Comparison of ENCODE assay signal across 9 cellular contexts in genomic region chr5:132737982-132738770, GRCh38. TPM values are rescaled to one million over a fixed set of nuclear protein-coding genes. Genes with fewer than 3 reads are reported as not detected.
DNase-seq lines count a peak whose midpoint lies in the region; ATAC-seq, FAIRE-seq and TF ChIP-seq lines count a peak whose summit lies in the region.
"Had no signal": no experiment of that assay in that cellular context is flagged by ENCODE, and none has a peak within 500 bp of the region (broad histone marks: within the 10 kb centered on the region; RNA-seq: fewer than 3 reads in every experiment).

No MANE protein-coding gene starts in this region.

- H3K4me3 ChIP-seq in keratinocyte (ENCODE audit: control insufficient read depth in 2 of 3, extremely low read depth in 1 of 3, insufficient read depth in 2 of 3, low read depth in 1 of 3, low read length in 3 of 3) (peak overlapping the region in 2 of 3 experiments; percentile 69 to 71), thyroid gland (replicated peaks in 1 of 3) (no peak overlapping the region)

- H3K36me3 Mint-ChIP-seq in activated naive CD4-positive, alpha-beta T cell treated with anti-CD3 and anti-CD28 coated beads for 36 hours (ENCODE audit: low read depth) = no peaks in the 10 kb centered on the region
- peaks cover 0 to 4% of the 10 kb centered on the region in 2 donors for H3K36me3 Mint-ChIP-seq in activated naive CD4-positive, alpha-beta T cell treated with anti-CD3 and anti-CD28 coated beads, Interleukin-2, amount 50 U/mL, for 72 hours
- no peaks in the 10 kb centered on the region for H3K36me3 Mint-ChIP-seq in activated CD4-positive, alpha-beta memory T cell treated with anti-CD3 and anti-CD28 coated beads, Interleukin-2, amount 10 ng/mL, durations not matched to agents 7 days and 5 days (ENCODE audit: low read depth)

- H4K20me1 ChIP-seq in keratinocyte (ENCODE audit: control insufficient read depth, extremely low read depth, insufficient read depth, low read length) = no peaks in the 10 kb centered on the region

- intact Hi-C loops in activated naive CD4-positive, alpha-beta T cell treated with anti-CD3 and anti-CD28 coated beads for 36 hours (cut with micrococcal nuclease) = loop anchor here (1.0 to 5.0 kb wide), 12 partner anchors 9 to 441 kb away; partner anchors contain the start of genes CCNI2, GDF9, HSPA4 and RAD50
- intact Hi-C loops in thyroid gland (cut with DNase I) = no loop called here

- ATAC-seq in activated naive CD4-positive, alpha-beta T cell treated with anti-CD3 and anti-CD28 coated beads, Interleukin-2, amount 50 U/mL, for 72 hours = no peak

- WGBS in thyroid gland, 2 donors = 57% methylated on average over 10 of the region's 10 CpGs

- H3K4me1 Mint-ChIP-seq in activated naive CD4-positive, alpha-beta T cell treated with anti-CD3 and anti-CD28 coated beads for 36 hours (ENCODE audit: low read depth) = peaks cover 27% of the 10 kb centered on the region
- H3K4me1 Mint-ChIP-seq in activated CD4-positive, alpha-beta memory T cell treated with anti-CD3 and anti-CD28 coated beads, Interleukin-2, amount 10 ng/mL, durations not matched to agents 7 days and 5 days = peaks cover 43% of the 10 kb centered on the region

- no peaks in the 10 kb centered on the region for H3K9me1 ChIP-seq in keratinocyte (ENCODE audit: control insufficient read depth, extremely low read depth, insufficient read depth, low read length)

- TF ChIP-seq CTCF in keratinocyte (optimal IDR thresholded peaks at IDR 0.05 in 1 of 3, IDR thresholded peaks at IDR 0.05 in 1 of 3, conservative IDR thresholded peaks at IDR 0.05 in 1 of 3; ENCODE audit: extremely low read depth in 1 of 3, insufficient read depth in 2 of 3, low read length in 3 of 3) (no peak), thyroid gland (IDR thresholded peaks at IDR 0.05) (no peak), D721Med (IDR thresholded peaks at IDR 0.05; ENCODE audit: insufficient read depth, missing control alignments) (no peak)

- peak overlapping the region; percentile 92 for H2AFZ ChIP-seq in keratinocyte (ENCODE audit: control insufficient read depth, low read length)

- peak overlapping the region; percentile 75 for H3K9ac ChIP-seq in keratinocyte (ENCODE audit: control insufficient read depth, extremely low read depth, insufficient read depth, low read length)

- TF ChIP-seq POLR2A in thyroid gland (IDR thresholded peaks at IDR 0.05) = no peak

- H3K27ac Mint-ChIP-seq in activated naive CD4-positive, alpha-beta T cell treated with anti-CD3 and anti-CD28 coated beads for 36 hours = no peak overlapping the region
- H3K27ac Mint-ChIP-seq in activated naive CD4-positive, alpha-beta T cell treated with anti-CD3 and anti-CD28 coated beads, Interleukin-2, amount 50 U/mL, for 72 hours = peak overlapping the region in 1 of 2 donors; percentile 91
- H3K27ac Mint-ChIP-seq in activated CD4-positive, alpha-beta memory T cell treated with anti-CD3 and anti-CD28 coated beads, Interleukin-2, amount 10 ng/mL, durations not matched to agents 7 days and 5 days = peak overlapping the region; percentile 74

- peak overlapping the region; percentile 84 for H3K4me3 Mint-ChIP-seq in activated naive CD4-positive, alpha-beta T cell treated with anti-CD3 and anti-CD28 coated beads for 36 hours
- H3K4me3 Mint-ChIP-seq in activated CD4-positive, alpha-beta memory T cell treated with anti-CD3 and anti-CD28 coated beads, Interleukin-2, amount 10 ng/mL, durations not matched to agents 7 days and 5 days = peak overlapping the region; percentile 86

- peaks cover 14% of the 10 kb centered on the region for H3K79me2 ChIP-seq in keratinocyte (ENCODE audit: control insufficient read depth, insufficient read depth, low read length)

- no peak for DNase-seq in activated naive CD4-positive, alpha-beta T cell treated with anti-CD3 and anti-CD28 coated beads for 36 hours
- no peak for DNase-seq in activated naive CD4-positive, alpha-beta T cell treated with anti-CD3 and anti-CD28 coated beads, Interleukin-2, amount 50 U/mL, for 72 hours (ENCODE audit: low spot score in 2 of 2)
- DNase-seq in activated CD4-positive, alpha-beta memory T cell treated with anti-CD3 and anti-CD28 coated beads, Interleukin-2, amount 10 ng/mL, durations not matched to agents 7 days and 5 days = no peak
- DNase-seq in keratinocyte (ENCODE audit: low read depth, low spot score) = no peak
- peak; percentile 26 to 41 for DNase-seq in thyroid gland
- no peak for DNase-seq in D721Med (ENCODE audit: insufficient read length, low spot score)
- DNase-seq in HuH-7 (ENCODE audit: low spot score) = no peak
- DNase-seq in HUDEP-2 (lab: John Stamatoyannopoulos, UW; ENCODE audit: unreplicated experiment in 76 of 76) = no peak

- H3K4me1 ChIP-seq in keratinocyte (ENCODE audit: control insufficient read depth, extremely low read depth, insufficient read depth, low read length) = peaks cover 13% of the 10 kb centered on the region
- peaks cover 4 to 13% of the 10 kb centered on the region in 2 donors for H3K4me1 ChIP-seq in thyroid gland

- H3K27ac ChIP-seq in keratinocyte (ENCODE audit: control insufficient read depth, insufficient read depth, low read length) = no peak overlapping the region
- no peak overlapping the region for H3K27ac ChIP-seq in thyroid gland
- H3K27ac ChIP-seq: cardiac muscle cell had no signal

- peak overlapping the region; percentile 84 for H3K4me2 ChIP-seq in keratinocyte (ENCODE audit: control insufficient read depth, extremely low read depth, insufficient read depth, low read depth, low read length)

- CTCF ChIA-PET in activated naive CD4-positive, alpha-beta T cell treated with anti-CD3 and anti-CD28 coated beads for 36 hours (lab: Charles Lee) = interaction anchor here (0.6 to 2.9 kb wide), 11 partner anchors 9 to 352 kb away, joined by 3 to 30 read pairs (median 4); partner anchors contain the start of gene CCNI2
- CTCF ChIA-PET in activated CD4-positive, alpha-beta memory T cell treated with anti-CD3 and anti-CD28 coated beads, Interleukin-2, amount 10 ng/mL, durations not matched to agents 7 days and 5 days (lab: Charles Lee) = interaction anchor here (0.7 to 2.7 kb wide), 11 partner anchors 9 to 354 kb away, joined by 3 to 53 read pairs (median 3); partner anchors contain the start of gene CCNI2

- H3K27me3 Mint-ChIP-seq in activated naive CD4-positive, alpha-beta T cell treated with anti-CD3 and anti-CD28 coated beads for 36 hours (ENCODE audit: low read depth) = no peaks in the 10 kb centered on the region
- peaks cover 8% of the 10 kb centered on the region for H3K27me3 Mint-ChIP-seq in activated CD4-positive, alpha-beta memory T cell treated with anti-CD3 and anti-CD28 coated beads, Interleukin-2, amount 10 ng/mL, durations not matched to agents 7 days and 5 days

- dilution Hi-C loops in keratinocyte (cut with MboI; ENCODE audit: extremely low pct_ligation_motif_present, low sequenced_read_pairs) = no loop called here

- H3K36me3 ChIP-seq in keratinocyte (ENCODE audit: control insufficient read depth in 2 of 2, extremely low read depth in 1 of 2, insufficient read depth in 2 of 2, low read length in 2 of 2) = peaks cover 0 to 5% of the 10 kb centered on the region in 2 experiments
- no peaks in the 10 kb centered on the region for H3K36me3 ChIP-seq in thyroid gland
- H3K36me3 ChIP-seq: cardiac muscle cell had no signal

- H3K9me3 ChIP-seq in keratinocyte (ENCODE audit: control insufficient read depth, low read depth, low read length) (no peaks in the 10 kb centered on the region), thyroid gland (no peaks in the 10 kb centered on the region)

- FAIRE-seq in keratinocyte (lab: Jason Lieb, UNC) (no peak), D721Med (lab: Jason Lieb, UNC) (no peak)

- H3K9me3 Mint-ChIP-seq in activated naive CD4-positive, alpha-beta T cell treated with anti-CD3 and anti-CD28 coated beads for 36 hours = no peaks in the 10 kb centered on the region
- H3K9me3 Mint-ChIP-seq in activated naive CD4-positive, alpha-beta T cell treated with anti-CD3 and anti-CD28 coated beads, Interleukin-2, amount 50 U/mL, for 72 hours = no peaks in the 10 kb centered on the region
- H3K9me3 Mint-ChIP-seq in activated CD4-positive, alpha-beta memory T cell treated with anti-CD3 and anti-CD28 coated beads, Interleukin-2, amount 10 ng/mL, durations not matched to agents 7 days and 5 days = no peaks in the 10 kb centered on the region

- POLR2A ChIA-PET in activated CD4-positive, alpha-beta memory T cell treated with anti-CD3 and anti-CD28 coated beads, Interleukin-2, amount 10 ng/mL, durations not matched to agents 7 days and 5 days (lab: Charles Lee) = interaction anchor here (0.6 to 3.0 kb wide), 16 partner anchors 10 to 314 kb away, joined by 3 to 43 read pairs (median 4); partner anchors contain the start of genes CCNI2, GDF9, RAD50 and UQCRQ

- H3K27me3 ChIP-seq in keratinocyte (ENCODE audit: control insufficient read depth, extremely low read depth, insufficient read depth, low read length) (no peaks in the 10 kb centered on the region), thyroid gland (no peaks in the 10 kb centered on the region)

RNA-seq across cellular contexts. Expression of gene KIF3A, which starts 0.8 kb away (rescaled TPM):
- total RNA-seq in activated naive CD4-positive, alpha-beta T cell treated with anti-CD3 and anti-CD28 coated beads for 36 hours = 1 to 10 TPM; 5.0 to 6.1 TPM
- total RNA-seq in activated naive CD4-positive, alpha-beta T cell treated with anti-CD3 and anti-CD28 coated beads, Interleukin-2, amount 50 U/mL, for 72 hours = 10 to 100 TPM in 1 of 2 donors, 1 to 10 TPM in 1; 9.0 to 12.7 TPM
- total RNA-seq in activated CD4-positive, alpha-beta memory T cell treated with anti-CD3 and anti-CD28 coated beads, Interleukin-2, amount 10 ng/mL, durations not matched to agents 7 days and 5 days = 10 to 100 TPM; 16.2 to 19.3 TPM
- 7.0 to 15.4 TPM (median 8.6 TPM) in 3 replicates for polyA plus RNA-seq in keratinocyte
- polyA plus RNA-seq in keratinocyte (2011; ENCODE audit: low read depth) = 37.2 TPM
- 4.6 and 8.6 TPM in 2 replicates for polyA plus RNA-seq in keratinocyte (2011; cell fraction: cytosol; rRNA removed)
- polyA plus RNA-seq in keratinocyte (2011; cell fraction: nucleus; rRNA removed) = 12.4 and 17.4 TPM in 2 replicates
- 7.6 and 10.3 TPM in 2 replicates for polyA plus RNA-seq in keratinocyte (2012; ENCODE audit: low replicate concordance)
- 3.2 to 22.9 TPM (median 6.9 TPM) in 3 replicates for polyA minus RNA-seq in keratinocyte
- polyA minus RNA-seq in keratinocyte (2011; cell fraction: cytosol; rRNA and poly(A)+ RNA removed) = 7.7 TPM
- polyA minus RNA-seq in keratinocyte (2011; cell fraction: nucleus; rRNA and poly(A)+ RNA removed) = 10.1 and 16.6 TPM in 2 replicates
- 10 to 100 TPM in 2 of 4 donors, 1 to 10 TPM in 2; 8.2 to 12.2 (median 10.5) TPM for total RNA-seq in thyroid gland

RNA-seq across cellular contexts. Expression of gene CCNI2, which starts 9.1 kb away (rescaled TPM):
- 1 to 10 TPM; 1.4 to 2.5 TPM for total RNA-seq in activated naive CD4-positive, alpha-beta T cell treated with anti-CD3 and anti-CD28 coated beads for 36 hours
- total RNA-seq in activated naive CD4-positive, alpha-beta T cell treated with anti-CD3 and anti-CD28 coated beads, Interleukin-2, amount 50 U/mL, for 72 hours = 1 to 10 TPM in 1 of 2 donors, under 1 TPM in 1; 0.87 to 2.2 TPM
- 1 to 10 TPM; 6.4 to 6.7 TPM for total RNA-seq in activated CD4-positive, alpha-beta memory T cell treated with anti-CD3 and anti-CD28 coated beads, Interleukin-2, amount 10 ng/mL, durations not matched to agents 7 days and 5 days
- polyA plus RNA-seq in keratinocyte = 0.05 to 0.14 TPM in 2 of 3 replicates, not detected in the other
- not detected for polyA plus RNA-seq in keratinocyte (2011; ENCODE audit: low read depth)
- polyA plus RNA-seq in keratinocyte (2011; cell fraction: cytosol; rRNA removed) = 0.02 and 0.04 TPM in 2 replicates
- 0.05 and 0.37 TPM in 2 replicates for polyA plus RNA-seq in keratinocyte (2011; cell fraction: nucleus; rRNA removed)
- 0.15 and 1.5 TPM in 2 replicates for polyA plus RNA-seq in keratinocyte (2012; ENCODE audit: low replicate concordance)
- polyA minus RNA-seq in keratinocyte = 0.10 to 0.13 TPM in 2 of 3 replicates, not detected in the other
- polyA minus RNA-seq in keratinocyte (2011; cell fraction: cytosol; rRNA and poly(A)+ RNA removed) = not detected
- polyA minus RNA-seq in keratinocyte (2011; cell fraction: nucleus; rRNA and poly(A)+ RNA removed) = not detected in 2 replicates
- under 1 TPM in 3 of 4 donors, not detected in 1; 0.34 to 0.81 (median 0.67) TPM for total RNA-seq in thyroid gland
- total RNA-seq: cardiac muscle cell had no signal

RNA-seq across cellular contexts. Expression of gene SEPTIN8, which starts 38.9 kb away (rescaled TPM):
- 10 to 100 TPM; 24.9 to 29.2 TPM for total RNA-seq in activated naive CD4-positive, alpha-beta T cell treated with anti-CD3 and anti-CD28 coated beads for 36 hours
- 10 to 100 TPM in 1 of 2 donors, 1 to 10 TPM in 1; 9.4 to 15.5 TPM for total RNA-seq in activated naive CD4-positive, alpha-beta T cell treated with anti-CD3 and anti-CD28 coated beads, Interleukin-2, amount 50 U/mL, for 72 hours
- 10 to 100 TPM; 29.7 to 31.8 TPM for total RNA-seq in activated CD4-positive, alpha-beta memory T cell treated with anti-CD3 and anti-CD28 coated beads, Interleukin-2, amount 10 ng/mL, durations not matched to agents 7 days and 5 days
- polyA plus RNA-seq in keratinocyte = 41.6 to 50.2 TPM (median 46.4 TPM) in 3 replicates
- 15.2 TPM for polyA plus RNA-seq in keratinocyte (2011; ENCODE audit: low read depth)
- polyA plus RNA-seq in keratinocyte (2011; cell fraction: cytosol; rRNA removed) = 35.6 and 38.1 TPM in 2 replicates
- 83.4 and 85.2 TPM in 2 replicates for polyA plus RNA-seq in keratinocyte (2011; cell fraction: nucleus; rRNA removed)
- polyA plus RNA-seq in keratinocyte (2012; ENCODE audit: low replicate concordance) = 28.1 and 33.1 TPM in 2 replicates
- 36.6 to 41.5 TPM (median 40.6 TPM) in 3 replicates for polyA minus RNA-seq in keratinocyte
- polyA minus RNA-seq in keratinocyte (2011; cell fraction: cytosol; rRNA and poly(A)+ RNA removed) = 21.7 TPM
- 19.9 and 29.2 TPM in 2 replicates for polyA minus RNA-seq in keratinocyte (2011; cell fraction: nucleus; rRNA and poly(A)+ RNA removed)
- 10 to 100 TPM; 41.9 to 57.7 (median 46.7) TPM for total RNA-seq in thyroid gland

Comparison
In these comparisons a context has a peak if more than half of its experiments do, and no peak if none do; other contexts are left out.
1. DNase-seq: peak in thyroid gland (2 of 2); none in activated naive CD4-positive, alpha-beta T cell treated with anti-CD3 and anti-CD28 coated beads for 36 hours (single experiment), activated naive CD4-positive, alpha-beta T cell treated with anti-CD3 and anti-CD28 coated beads, Interleukin-2, amount 50 U/mL, for 72 hours (0 of 2), activated CD4-positive, alpha-beta memory T cell treated with anti-CD3 and anti-CD28 coated beads, Interleukin-2, amount 10 ng/mL, durations not matched to agents 7 days and 5 days (single experiment), keratinocyte (single experiment), D721Med (single experiment), HuH-7 (single experiment) and HUDEP-2 (0 of 76).
2. H3K4me3 ChIP-seq: peak in keratinocyte (2 of 3); none in thyroid gland (0 of 3).